18 cellular contexts compared by ENCODE assay signal in genomic region chr2:223092667-223093066, GRCh38. TPM values are rescaled to one million over a fixed set of nuclear protein-coding genes. Genes with fewer than 3 reads are reported as not detected.
"Had no signal": no experiment of that assay in that cellular context is flagged by ENCODE, and none has a peak within 500 bp of the region (broad histone marks: within the 10 kb centered on the region; RNA-seq: fewer than 3 reads in every experiment).

No MANE protein-coding gene starts in this region.

- H3K9me3 Mint-ChIP-seq: activated T-helper 2 cell treated with anti-CD3 and anti-CD28 coated beads, Interferon-gamma antibody, Interleukin-2, Interleukin-4, amounts not matched to agents 10 μg/mL and 5 μg/mL and 100 μg/mL, durations not matched to agents 14 hours and 24 hours and 36 hours; central memory CD8-positive, alpha-beta T cell had no signal

- H3K36me3 ChIP-seq: esophagus squamous epithelium had no signal

- H3K27me3 Mint-ChIP-seq: central memory CD8-positive, alpha-beta T cell had no signal

- H3K36me3 Mint-ChIP-seq: brain; naive thymus-derived CD4-positive, alpha-beta T cell had no signal

- H3K4me3 Mint-ChIP-seq: brain; central memory CD8-positive, alpha-beta T cell; naive thymus-derived CD4-positive, alpha-beta T cell had no signal

- DNase-seq: activated CD4-positive, alpha-beta T cell treated with anti-CD3 and anti-CD28 coated beads for 1 hour; activated CD4-positive, alpha-beta T cell treated with anti-CD3 and anti-CD28 coated beads, Interleukin-2, amount 50 U/mL, for 4 hours; activated naive CD4-positive, alpha-beta T cell treated with anti-CD3 and anti-CD28 coated beads, Interleukin-2, amount 50 U/mL, for 16 hours; cortex of kidney; effector CD8-positive, alpha-beta T cell; esophagus squamous epithelium; naive thymus-derived CD4-positive, alpha-beta T cell; retina; small intestine; stimulated activated CD4-positive, alpha-beta T cell treated with anti-CD3 and anti-CD28 coated beads, Interleukin-4, amount 100 ng/mL, for 4 hours; stimulated activated CD8-positive, alpha-beta memory T cell treated with anti-CD3 and anti-CD28 coated beads, Interleukin-4, amount 100 ng/mL, for 48 hours; stimulated activated naive CD4-positive, alpha-beta T cell treated with Interleukin-2 at 50 U/mL for 16 hours; T-helper 1 cell had no signal

- ATAC-seq: naive thymus-derived CD4-positive, alpha-beta T cell had no signal

- H3K27ac Mint-ChIP-seq: activated T-helper 2 cell treated with anti-CD3 and anti-CD28 coated beads, Interferon-gamma antibody, Interleukin-2, Interleukin-4, amounts not matched to agents 10 μg/mL and 5 μg/mL and 100 μg/mL, durations not matched to agents 14 hours and 24 hours and 36 hours; naive thymus-derived CD4-positive, alpha-beta T cell had no signal

- H3K4me3 ChIP-seq: esophagus squamous epithelium, lung had no signal

- H3K27me3 ChIP-seq: esophagus squamous epithelium had no signal

- H3K4me1 Mint-ChIP-seq: central memory CD8-positive, alpha-beta T cell; naive thymus-derived CD4-positive, alpha-beta T cell had no signal

- H3K9me3 ChIP-seq: esophagus squamous epithelium had no signal

RNA-seq across cellular contexts. Expression of gene KCNE4, which starts 40.7 kb away (rescaled TPM):
- total RNA-seq: activated T-helper 2 cell treated with anti-CD3 and anti-CD28 coated beads, Interferon-gamma antibody, Interleukin-2, Interleukin-4, amounts not matched to agents 10 μg/mL and 5 μg/mL and 100 μg/mL, durations not matched to agents 14 hours and 24 hours and 36 hours; endothelial cell of umbilical vein; naive thymus-derived CD4-positive, alpha-beta T cell had no signal
- polyA plus RNA-seq: naive thymus-derived CD4-positive, alpha-beta T cell had no signal
